In the genomic region with DNA sequence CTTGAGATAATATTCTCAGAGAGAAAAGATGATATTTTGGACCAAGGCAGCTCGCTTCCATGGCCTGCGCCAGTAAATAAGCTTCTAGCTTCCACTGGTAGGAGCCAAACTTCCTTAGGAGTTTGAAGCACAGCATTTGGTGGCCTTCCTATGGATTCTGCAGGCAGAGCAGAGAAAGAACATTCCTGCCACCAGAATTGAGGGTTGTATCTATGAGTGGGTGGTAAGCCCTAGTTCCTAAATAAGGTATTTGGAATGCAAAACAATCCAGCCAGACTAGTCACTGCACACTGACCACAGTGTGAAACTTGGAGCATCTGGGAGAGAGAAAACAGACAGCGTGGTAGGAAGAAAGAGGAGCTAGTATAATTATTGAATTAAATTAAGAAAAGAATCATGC, we compare ENCODE assay signal across 1 cellular context.
A peak's percentile ranks its signal among the peaks of the same experiment; 100 is the strongest.
TF ChIP-seq lines count a peak whose summit lies in the region.

No MANE protein-coding gene starts in this region.

TF ChIP-seq in SK-N-SH, 30 proteins besides CTCF, POLR2A, EP300 and RAD21 (continued from another document):
- no peak for TF ChIP-seq ZBTB33 (IDR thresholded peaks at IDR 0.05; ENCODE audit: borderline replicate concordance, low read depth)
- peak; percentile 30; the same call in 1 of the 2 replicates for TF ChIP-seq MAX (IDR thresholded peaks at IDR 0.05; ENCODE audit: low read depth)
- peak; percentile 70 for TF ChIP-seq TCF12 (IDR thresholded peaks at IDR 0.05)
- TF ChIP-seq, protein P1, sequence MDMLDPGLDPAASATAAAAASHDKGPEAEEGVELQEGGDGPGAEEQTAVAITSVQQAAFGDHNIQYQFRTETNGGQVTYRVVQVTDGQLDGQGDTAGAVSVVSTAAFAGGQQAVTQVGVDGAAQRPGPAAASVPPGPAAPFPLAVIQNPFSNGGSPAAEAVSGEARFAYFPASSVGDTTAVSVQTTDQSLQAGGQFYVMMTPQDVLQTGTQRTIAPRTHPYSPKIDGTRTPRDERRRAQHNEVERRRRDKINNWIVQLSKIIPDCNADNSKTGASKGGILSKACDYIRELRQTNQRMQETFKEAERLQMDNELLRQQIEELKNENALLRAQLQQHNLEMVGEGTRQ (IDR thresholded peaks at IDR 0.05; ENCODE audit: borderline replicate concordance, low read depth, low read length): no peak
- no peak for TF ChIP-seq YY1 (IDR thresholded peaks at IDR 0.05; ENCODE audit: low read depth)
- no peak for TF ChIP-seq RCOR1 (IDR thresholded peaks at IDR 0.05; ENCODE audit: low read length)
- no peak for TF ChIP-seq PBX3 (IDR thresholded peaks at IDR 0.05)
- TF ChIP-seq RXRA (IDR thresholded peaks at IDR 0.05; ENCODE audit: borderline replicate concordance, low read depth): no peak
- no peak for TF ChIP-seq REST (IDR thresholded peaks at IDR 0.05; ENCODE audit: low read depth, low read length)
